ENCODE assay signal across 27 cellular contexts in genomic region chr11:123091541-123091940, GRCh38. TPM values are rescaled to one million over a fixed set of nuclear protein-coding genes. Genes with fewer than 3 reads are reported as not detected.
DNase-seq lines count a peak whose midpoint lies in the region; ATAC-seq and TF ChIP-seq lines count a peak whose summit lies in the region.
"Had no signal": no experiment of that assay in that cellular context is flagged by ENCODE, and none has a peak within 500 bp of the region (broad histone marks: within the 10 kb centered on the region; RNA-seq: fewer than 3 reads in every experiment).

No MANE protein-coding gene starts in this region.

- H3K9ac ChIP-seq in endocrine pancreas (ENCODE audit: control insufficient read depth, insufficient read depth, low read length) = peak overlapping the region; percentile 30

- no peaks in the 10 kb centered on the region for H3K36me3 ChIP-seq in CD8-positive, alpha-beta memory T cell (ENCODE audit: insufficient read depth, low read length)
- H3K36me3 ChIP-seq in endocrine pancreas (ENCODE audit: control insufficient read depth, insufficient read depth, low read length) = no peaks in the 10 kb centered on the region

- peaks cover 22% of the 10 kb centered on the region for H3K4me1 ChIP-seq in CD8-positive, alpha-beta memory T cell (ENCODE audit: insufficient read depth, low read length)
- no peaks in the 10 kb centered on the region for H3K4me1 ChIP-seq in endocrine pancreas (ENCODE audit: control insufficient read depth, insufficient read depth, low read length)

- no peak overlapping the region for H3K27ac ChIP-seq in CD8-positive, alpha-beta memory T cell (ENCODE audit: low read depth, low read length)
- H3K27ac ChIP-seq: 22Rv1, HL-60 had no signal

- H3K4me1 Mint-ChIP-seq in CD8-positive, alpha-beta memory T cell = peaks cover 23 to 40% (median 40%) of the 10 kb centered on the region in 3 donors
- H3K4me1 Mint-ChIP-seq in nephron progenitor cell = peaks cover 43% of the 10 kb centered on the region
- H3K4me1 Mint-ChIP-seq: CD14-positive monocyte had no signal

- POLR2A ChIA-PET in CD8-positive, alpha-beta memory T cell (lab: Charles Lee) = interaction anchor here (0.7 to 1.7 kb wide), 2 partner anchors 29 kb away, joined by 3 to 12 read pairs; partner anchors contain the start of gene HSPA8

- peaks cover 0 to 1% (median 0%) of the 10 kb centered on the region in 3 donors for H3K36me3 Mint-ChIP-seq in CD8-positive, alpha-beta memory T cell
- H3K36me3 Mint-ChIP-seq in nephron progenitor cell (ENCODE audit: low read depth) = peaks cover 15% of the 10 kb centered on the region
- H3K36me3 Mint-ChIP-seq: CD14-positive monocyte, memory B cell had no signal

- peak; percentile 39 for DNase-seq in DMS 273 (lab: John Stamatoyannopoulos, UW; ENCODE audit: unreplicated experiment)
- DNase-seq in DMS 273 treated with DMSO at 0.1 percent for 48 hours (lab: John Stamatoyannopoulos, UW) = no peak
- no peak for DNase-seq in CD8-positive, alpha-beta memory T cell
- no peak for DNase-seq in nephron progenitor cell
- DNase-seq in effector CD8-positive, alpha-beta T cell (lab: John Stamatoyannopoulos, UW) = no peak
- no peak for DNase-seq in germinal center (ENCODE audit: low spot score)
- DNase-seq: activated CD4-positive, alpha-beta memory T cell treated with anti-CD3 and anti-CD28 coated beads, Interleukin-2, amount 10 ng/mL, durations not matched to agents 7 days and 5 days; activated CD4-positive, CD25-positive, alpha-beta regulatory T cell treated with anti-CD3 and anti-CD28 coated beads, Interleukin-2, amount 50 U/mL, for 72 hours; activated CD8-positive, alpha-beta memory T cell treated with anti-CD3 and anti-CD28 coated beads, Interleukin-2, amount 50 U/mL, for 4 hours; activated naive CD4-positive, alpha-beta T cell treated with anti-CD3 and anti-CD28 coated beads for 36 hours; cerebellar nuclear complex; hippocampal formation; KG1; NCI-H1105; NCI-H2029 treated with DMSO at 0.1 percent for 48 hours; NCI-H2227 treated with DMSO at 0.1 percent for 48 hours; NCI-H526; stimulated activated CD4-positive, alpha-beta T cell treated with anti-CD3 and anti-CD28 coated beads, Interleukin-4, amount 100 ng/mL, for 24 hours; trophoblast cell had no signal

- ATAC-seq in HG02870 (IDR thresholded peaks at IDR 0.05; ENCODE audit: unreplicated experiment) = no peak
- ATAC-seq: left lobe of liver had no signal

- no peaks in the 10 kb centered on the region for H3K9me3 ChIP-seq in CD8-positive, alpha-beta memory T cell (ENCODE audit: low read length)
- H3K9me3 ChIP-seq in endocrine pancreas (ENCODE audit: control insufficient read depth, low read length) = no peaks in the 10 kb centered on the region

- H3K27me3 Mint-ChIP-seq in CD8-positive, alpha-beta memory T cell = no peaks in the 10 kb centered on the region
- peaks cover 5% of the 10 kb centered on the region for H3K27me3 Mint-ChIP-seq in nephron progenitor cell (ENCODE audit: low read depth, poor library complexity)
- H3K27me3 Mint-ChIP-seq: activated CD4-positive, alpha-beta memory T cell treated with anti-CD3 and anti-CD28 coated beads, Interleukin-2, amount 10 ng/mL, durations not matched to agents 7 days and 5 days; memory B cell had no signal

- TF ChIP-seq CTCF in nephron progenitor cell (IDR thresholded peaks at IDR 0.05) = no peak

- H3K27ac Mint-ChIP-seq in CD8-positive, alpha-beta memory T cell = peak overlapping the region; percentile 2 to 80 (median 46)
- H3K27ac Mint-ChIP-seq in nephron progenitor cell = peak overlapping the region; percentile 98
- H3K27ac Mint-ChIP-seq: activated naive CD4-positive, alpha-beta T cell treated with anti-CD3 and anti-CD28 coated beads for 36 hours; memory B cell had no signal

- CTCF ChIA-PET in CD8-positive, alpha-beta memory T cell (lab: Charles Lee) = interaction anchor here (1.1 to 16.3 kb wide), 5 partner anchors 9 to 156 kb away, joined by 3 to 184 read pairs (median 3); partner anchors contain the start of gene HSPA8

- H3K27me3 ChIP-seq in CD8-positive, alpha-beta memory T cell (ENCODE audit: insufficient read depth, low read length, poor library complexity, severe bottlenecking) = no peaks in the 10 kb centered on the region
- H3K27me3 ChIP-seq in endocrine pancreas (ENCODE audit: control insufficient read depth, insufficient read depth, low read length) = no peaks in the 10 kb centered on the region

- H3K9me3 Mint-ChIP-seq in CD8-positive, alpha-beta memory T cell = no peaks in the 10 kb centered on the region
- H3K9me3 Mint-ChIP-seq in nephron progenitor cell = no peaks in the 10 kb centered on the region
- H3K9me3 Mint-ChIP-seq: activated CD4-positive, alpha-beta memory T cell treated with anti-CD3 and anti-CD28 coated beads, Interleukin-2, amount 10 ng/mL, durations not matched to agents 7 days and 5 days; activated naive CD4-positive, alpha-beta T cell treated with anti-CD3 and anti-CD28 coated beads for 36 hours; CD14-positive monocyte; memory B cell had no signal

- no peak overlapping the region for H3K4me3 ChIP-seq in CD8-positive, alpha-beta memory T cell (ENCODE audit: low read length)
- no peak overlapping the region for H3K4me3 ChIP-seq in endocrine pancreas (ENCODE audit: control insufficient read depth, insufficient read depth, low read length)
- H3K4me3 ChIP-seq: SK-N-MC had no signal

- H3K4me3 Mint-ChIP-seq in CD8-positive, alpha-beta memory T cell = no peak overlapping the region
- no peak overlapping the region for H3K4me3 Mint-ChIP-seq in nephron progenitor cell
- H3K4me3 Mint-ChIP-seq: activated CD4-positive, alpha-beta memory T cell treated with anti-CD3 and anti-CD28 coated beads, Interleukin-2, amount 10 ng/mL, durations not matched to agents 7 days and 5 days; activated naive CD4-positive, alpha-beta T cell treated with anti-CD3 and anti-CD28 coated beads for 36 hours; CD14-positive monocyte; memory B cell had no signal

RNA-seq across cellular contexts. Expression of gene HSPA8, which starts 29.6 kb away (rescaled TPM):
- 1,000 to 10,000 TPM; 3,972 to 4,236 TPM for total RNA-seq in CD8-positive, alpha-beta memory T cell
- polyA plus RNA-seq in CD8-positive, alpha-beta memory T cell = 1,494 TPM
